9 cellular contexts compared by ENCODE assay signal in genomic region chr6:153790048-153790447, GRCh38.
DNase-seq lines count a peak whose midpoint lies in the region; ATAC-seq, FAIRE-seq and TF ChIP-seq lines count a peak whose summit lies in the region.
"Had no signal": no experiment of that assay in that cellular context is flagged by ENCODE, and none has a peak within 500 bp of the region (broad histone marks: within the 10 kb centered on the region; RNA-seq: fewer than 3 reads in every experiment).

No MANE protein-coding gene starts in this region.

- H3K27ac ChIP-seq in brain microvascular endothelial cell (peak overlapping the region; percentile 79), tibial nerve (no peak overlapping the region)

- ATAC-seq in HG03045 (IDR thresholded peaks at IDR 0.05; ENCODE audit: unreplicated experiment), result no peak

- no peak overlapping the region for H3K4me3 ChIP-seq in brain microvascular endothelial cell (ENCODE audit: low read depth, low read length)
- H3K4me3 ChIP-seq in tibial nerve, result no peak overlapping the region

- peak; percentile 65 for TF ChIP-seq CTCF in brain microvascular endothelial cell (IDR thresholded peaks at IDR 0.05; ENCODE audit: low read depth, low read length, missing control alignments)
- no peak for TF ChIP-seq CTCF in tibial nerve (IDR thresholded peaks at IDR 0.05)

- no peak for TF ChIP-seq POLR2A in tibial nerve (IDR thresholded peaks at IDR 0.05)

- no peak for TF ChIP-seq EP300 in tibial nerve (IDR thresholded peaks at IDR 0.05)

- DNase-seq in Ammon's horn (ENCODE audit: low spot score), result peak; percentile 2
- DNase-seq in HuH-7 (ENCODE audit: low spot score), result peak; percentile 34
- DNase-seq in brain microvascular endothelial cell, result peak; percentile 97
- peak; percentile 13 for DNase-seq in left kidney (ENCODE audit: low read depth, low spot score)
- DNase-seq in tibial nerve (ENCODE audit: low spot score in 2 of 2), result no peak
- no peak for DNase-seq in GM19239 (ENCODE audit: insufficient read length, low spot score)
- no peak for DNase-seq in activated gamma-delta T cell (lab: John Stamatoyannopoulos, UW)
- DNase-seq: NCI-H524 had no signal

- no peak for FAIRE-seq in GM19239 (lab: Jason Lieb, UNC)

- WGBS in tibial nerve, 2 donors, result 48% methylated on average over 7 of the region's 7 CpGs

- peaks cover 0 to 4% (median 0%) of the 10 kb centered on the region in 4 donors for H3K9me3 ChIP-seq in tibial nerve

- H3K27me3 ChIP-seq in brain microvascular endothelial cell (replicated peaks), result no peaks in the 10 kb centered on the region
- no peaks in the 10 kb centered on the region for H3K27me3 ChIP-seq in tibial nerve

- in situ Hi-C loops in brain microvascular endothelial cell (cut with HindIII; ENCODE audit: low pct_ligation_motif_present, low sequenced_read_pairs), result no loop called here

- H3K36me3 ChIP-seq in brain microvascular endothelial cell (replicated peaks), result no peaks in the 10 kb centered on the region
- H3K36me3 ChIP-seq in tibial nerve, result no peaks in the 10 kb centered on the region

- H3K4me1 ChIP-seq in tibial nerve, result no peaks in the 10 kb centered on the region

Comparison
In these comparisons a context has a peak if more than half of its experiments do, and no peak if none do; other contexts are left out.
1. DNase-seq: peak in Ammon's horn (single experiment), HuH-7 (single experiment), brain microvascular endothelial cell (single experiment) and left kidney (single experiment); none in tibial nerve (0 of 2), GM19239 (single experiment) and activated gamma-delta T cell (single experiment).